In the genomic region with DNA sequence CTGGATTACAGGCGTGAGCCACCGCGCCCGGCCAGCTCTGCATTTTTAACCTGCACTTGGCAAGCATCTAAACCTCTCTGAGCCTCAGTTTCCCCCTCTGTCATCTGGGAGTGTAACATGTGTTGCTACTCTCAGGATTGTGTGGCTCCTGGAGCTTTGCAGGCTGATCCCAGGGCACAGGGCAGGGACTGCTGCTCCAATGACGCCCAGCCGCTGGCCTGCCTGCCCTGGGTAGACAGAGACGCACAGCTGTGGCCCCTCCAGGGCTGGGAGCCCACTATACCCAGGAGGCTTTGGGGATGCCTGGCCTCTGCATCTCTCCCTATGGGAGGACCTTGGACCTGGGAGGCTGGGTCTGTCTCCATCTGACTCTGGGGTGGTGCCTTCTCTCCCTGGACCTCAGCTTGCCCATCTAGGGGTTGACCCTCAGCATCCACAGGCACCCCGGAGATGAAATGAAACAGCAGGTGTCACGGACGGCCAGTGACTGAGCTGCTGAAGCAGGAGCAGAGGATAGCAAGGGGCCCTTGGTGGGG, we compare ENCODE assay signal across 16 cellular contexts. TPM values are rescaled to one million over a fixed set of nuclear protein-coding genes. Genes with fewer than 3 reads are reported as not detected.
DNase-seq lines count a peak whose midpoint lies in the region; TF ChIP-seq lines count a peak whose summit lies in the region.
"Had no signal": no experiment of that assay in that cellular context is flagged by ENCODE, and none has a peak within 500 bp of the region (broad histone marks: within the 10 kb centered on the region; RNA-seq: fewer than 3 reads in every experiment).

No MANE protein-coding gene starts in this region.

- no peaks in the 10 kb centered on the region for H3K36me3 ChIP-seq in BE2C
- no peaks in the 10 kb centered on the region for H3K36me3 ChIP-seq in KMS-11 (ENCODE audit: insufficient read depth)
- no peaks in the 10 kb centered on the region for H3K36me3 ChIP-seq in osteoblast (ENCODE audit: insufficient read depth, low read length)

- H3K4me1 ChIP-seq in BE2C (no peaks in the 10 kb centered on the region), KMS-11 (ENCODE audit: low read depth, poor library complexity, severe bottlenecking) (peaks cover 19% of the 10 kb centered on the region), osteoblast (ENCODE audit: insufficient read depth, low read length) (no peaks in the 10 kb centered on the region)
- H3K4me1 ChIP-seq: A549 had no signal

- DNase-seq in BE2C (peak; percentile 8), epidermal melanocyte (ENCODE audit: insufficient read length, low spot score) (peak; percentile 17), osteoblast (ENCODE audit: insufficient read length, low spot score, missing footprints) (peak; percentile 54), RPMI8226 (no peak)
- no peak for DNase-seq in activated CD4-positive, alpha-beta T cell treated with anti-CD3 and anti-CD28 coated beads, Interleukin-2, amount 50 U/mL, for 48 hours
- no peak for DNase-seq in stimulated activated naive CD4-positive, alpha-beta T cell (lab: John Stamatoyannopoulos, UW)
- DNase-seq: CD8-positive, alpha-beta T cell; COR-L47; DMS153; DMS79 treated with DMSO at 0.1 percent for 48 hours; EL; GM23248; H7; IMR-90 had no signal

- no peak overlapping the region; the same call in 1 of the 2 replicates for H3K9ac ChIP-seq in KMS-11
- H3K9ac ChIP-seq: GM23248 had no signal

- H3K9me3 ChIP-seq in BE2C (no peaks in the 10 kb centered on the region), osteoblast (ENCODE audit: low read depth, low read length) (no peaks in the 10 kb centered on the region)
- H3K9me3 ChIP-seq: A549 had no signal

- no peak for TF ChIP-seq CTCF in BE2C (IDR thresholded peaks at IDR 0.05; ENCODE audit: low read depth, low read length)
- no peak for TF ChIP-seq CTCF in KMS-11 (conservative IDR thresholded peaks at IDR 0.05; ENCODE audit: low read depth, low read length)
- TF ChIP-seq CTCF in osteoblast (IDR thresholded peaks at IDR 0.05; ENCODE audit: extremely low read depth, low read depth, low read length): no peak

- H3K4me3 ChIP-seq in BE2C (ENCODE audit: low read depth, low read length): no peak overlapping the region
- no peak overlapping the region for H3K4me3 ChIP-seq in KMS-11 (IDR thresholded peaks at IDR 0.05; ENCODE audit: insufficient read depth, low read depth, low read length)
- no peak overlapping the region for H3K4me3 ChIP-seq in osteoblast (ENCODE audit: insufficient read depth, low read length)
- H3K4me3 ChIP-seq: A549, GM23248 had no signal

- peak overlapping the region; percentile 42 for H3K4me2 ChIP-seq in KMS-11
- no peak overlapping the region for H3K4me2 ChIP-seq in osteoblast (ENCODE audit: insufficient read depth, low read length)
- H3K4me2 ChIP-seq: A549 had no signal

- H2AFZ ChIP-seq in KMS-11 (ENCODE audit: low read depth): peak overlapping the region; percentile 28; the same call in 1 of the 2 replicates
- H2AFZ ChIP-seq in osteoblast (ENCODE audit: low read length): no peak overlapping the region
- H2AFZ ChIP-seq: GM23248 had no signal

- no peaks in the 10 kb centered on the region for H3K27me3 ChIP-seq in BE2C
- no peaks in the 10 kb centered on the region for H3K27me3 ChIP-seq in KMS-11 (ENCODE audit: insufficient read depth, low read depth)
- no peaks in the 10 kb centered on the region for H3K27me3 ChIP-seq in osteoblast (ENCODE audit: insufficient read depth, low read length)

- no peaks in the 10 kb centered on the region for H3K79me2 ChIP-seq in KMS-11 (ENCODE audit: insufficient read depth, low read depth)
- no peaks in the 10 kb centered on the region for H3K79me2 ChIP-seq in osteoblast (ENCODE audit: insufficient read depth, low read length)

- H3K27ac ChIP-seq in KMS-11 (peak overlapping the region; percentile 49; the same call in 1 of the 2 replicates), osteoblast (ENCODE audit: low read depth, low read length) (no peak overlapping the region)
- H3K27ac ChIP-seq: A549, GM23248 had no signal

- H4K20me1 ChIP-seq in KMS-11 (ENCODE audit: insufficient read depth) (no peaks in the 10 kb centered on the region), osteoblast (ENCODE audit: insufficient read depth, low read length) (no peaks in the 10 kb centered on the region)

RNA-seq across cellular contexts. Expression of a gene that starts 13.7 kb away (rescaled TPM):
- 558 TPM for polyA plus RNA-seq in BE2C (2012; ENCODE audit: insufficient read depth, insufficient read length, low read depth)
- total RNA-seq in osteoblast: 117 and 118 TPM in 2 replicates

RNA-seq across cellular contexts. Expression of a gene that starts 19.2 kb away (rescaled TPM):
- polyA plus RNA-seq in BE2C (2012; ENCODE audit: insufficient read depth, insufficient read length, low read depth): 71.8 TPM
- 6.5 and 8.3 TPM in 2 replicates for total RNA-seq in osteoblast

RNA-seq across cellular contexts. Expression of a gene that starts 27.9 kb away (rescaled TPM):
- 23.6 TPM for polyA plus RNA-seq in BE2C (2012; ENCODE audit: insufficient read depth, insufficient read length, low read depth)
- total RNA-seq in osteoblast: 11.9 and 13.0 TPM in 2 replicates

Comparison
In these comparisons a context has a peak if more than half of its experiments do, and no peak if none do; other contexts are left out.
1. DNase-seq: peak in BE2C (single experiment), epidermal melanocyte (single experiment) and osteoblast (single experiment); none in RPMI8226 (single experiment), activated CD4-positive, alpha-beta T cell treated with anti-CD3 and anti-CD28 coated beads, Interleukin-2, amount 50 U/mL, for 48 hours (0 of 2) and stimulated activated naive CD4-positive, alpha-beta T cell (0 of 6).